In genomic region chr10:79310217-79310865, GRCh38 we compare ENCODE assay signal across 1 cellular context.
TF ChIP-seq lines count a peak whose summit lies in the region.

No MANE protein-coding gene starts in this region.

TF ChIP-seq in SK-N-SH treated with all-trans-retinoic acid at 6 μM for 48 hours, 23 proteins besides CTCF, POLR2A, EP300 and RAD21 (continued from another document):
- TF ChIP-seq ZFP3 (CRISPR knock-in tag; IDR thresholded peaks at IDR 0.05) (no peak), CSDC2 (CRISPR knock-in tag; IDR thresholded peaks at IDR 0.05) (no peak), TCF4 (CRISPR knock-in tag; IDR thresholded peaks at IDR 0.05; ENCODE audit: borderline replicate concordance) (no peak), ZNF8 (CRISPR knock-in tag; IDR thresholded peaks at IDR 0.05) (no peak), PATZ1 (CRISPR knock-in tag; IDR thresholded peaks at IDR 0.05; ENCODE audit: borderline replicate concordance) (no peak)
- TF ChIP-seq, protein P1, sequence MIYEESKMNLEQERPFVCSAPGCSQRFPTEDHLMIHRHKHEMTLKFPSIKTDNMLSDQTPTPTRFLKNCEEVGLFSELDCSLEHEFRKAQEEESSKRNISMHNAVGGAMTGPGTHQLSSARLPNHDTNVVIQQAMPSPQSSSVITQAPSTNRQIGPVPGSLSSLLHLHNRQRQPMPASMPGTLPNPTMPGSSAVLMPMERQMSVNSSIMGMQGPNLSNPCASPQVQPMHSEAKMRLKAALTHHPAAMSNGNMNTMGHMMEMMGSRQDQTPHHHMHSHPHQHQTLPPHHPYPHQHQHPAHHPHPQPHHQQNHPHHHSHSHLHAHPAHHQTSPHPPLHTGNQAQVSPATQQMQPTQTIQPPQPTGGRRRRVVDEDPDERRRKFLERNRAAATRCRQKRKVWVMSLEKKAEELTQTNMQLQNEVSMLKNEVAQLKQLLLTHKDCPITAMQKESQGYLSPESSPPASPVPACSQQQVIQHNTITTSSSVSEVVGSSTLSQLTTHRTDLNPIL (CRISPR knock-in tag; IDR thresholded peaks at IDR 0.05; ENCODE audit: low read depth): no peak
- TF ChIP-seq, protein P2, sequence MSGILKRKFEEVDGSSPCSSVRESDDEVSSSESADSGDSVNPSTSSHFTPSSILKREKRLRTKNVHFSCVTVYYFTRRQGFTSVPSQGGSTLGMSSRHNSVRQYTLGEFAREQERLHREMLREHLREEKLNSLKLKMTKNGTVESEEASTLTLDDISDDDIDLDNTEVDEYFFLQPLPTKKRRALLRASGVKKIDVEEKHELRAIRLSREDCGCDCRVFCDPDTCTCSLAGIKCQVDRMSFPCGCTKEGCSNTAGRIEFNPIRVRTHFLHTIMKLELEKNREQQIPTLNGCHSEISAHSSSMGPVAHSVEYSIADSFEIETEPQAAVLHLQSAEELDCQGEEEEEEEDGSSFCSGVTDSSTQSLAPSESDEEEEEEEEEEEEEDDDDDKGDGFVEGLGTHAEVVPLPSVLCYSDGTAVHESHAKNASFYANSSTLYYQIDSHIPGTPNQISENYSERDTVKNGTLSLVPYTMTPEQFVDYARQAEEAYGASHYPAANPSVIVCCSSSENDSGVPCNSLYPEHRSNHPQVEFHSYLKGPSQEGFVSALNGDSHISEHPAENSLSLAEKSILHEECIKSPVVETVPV (CRISPR knock-in tag; IDR thresholded peaks at IDR 0.05): no peak
